8 cellular contexts compared by ENCODE assay signal in the genomic region with DNA sequence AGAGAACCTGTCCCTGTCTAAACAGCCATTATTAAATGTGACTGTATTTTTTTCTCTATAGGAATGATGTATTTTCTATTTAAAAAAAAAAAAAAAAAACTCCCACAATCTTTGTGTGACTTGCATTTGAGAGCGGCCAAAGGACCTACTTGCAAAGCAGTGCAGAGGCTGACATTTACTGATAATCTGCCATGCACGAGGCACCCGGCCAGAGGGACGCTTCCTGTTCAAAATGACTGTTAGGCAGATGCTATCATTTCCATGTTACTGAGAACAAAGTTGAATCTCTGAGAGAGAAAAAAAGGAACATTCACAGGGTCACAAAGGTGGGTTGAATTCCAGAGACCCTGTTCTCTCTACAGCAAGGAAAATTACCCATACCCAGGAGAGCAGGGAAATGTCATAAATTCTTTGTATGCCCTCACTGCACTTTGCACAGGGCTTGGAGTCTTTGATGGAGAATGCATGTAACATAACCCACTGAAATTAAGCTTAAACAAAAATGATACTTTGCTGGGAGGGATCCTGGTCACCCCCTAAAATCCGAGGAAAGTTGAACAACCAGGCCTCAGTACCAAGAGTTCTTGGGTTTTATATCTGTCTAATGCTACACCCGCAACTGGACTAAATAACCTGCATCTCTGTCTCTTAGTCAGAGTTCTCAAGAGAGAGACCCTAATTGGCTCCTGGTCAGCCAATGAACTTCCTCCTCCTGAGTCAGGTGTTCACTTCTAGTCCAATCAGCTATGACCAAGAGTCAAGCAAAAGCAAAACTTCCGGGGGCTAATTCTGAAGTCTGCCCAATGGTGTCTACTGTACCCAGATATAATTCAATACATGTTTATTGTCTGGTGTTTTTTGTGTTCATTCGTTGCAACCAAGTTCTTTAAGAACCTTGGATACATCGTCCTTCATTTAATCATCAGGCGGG.
DNase-seq lines count a peak whose midpoint lies in the region; ATAC-seq and TF ChIP-seq lines count a peak whose summit lies in the region.

No MANE protein-coding gene starts in this region.

- no peak for TF ChIP-seq EP300 in stomach (IDR thresholded peaks at IDR 0.05)

- H3K9me3 ChIP-seq in heart left ventricle (no peaks in the 10 kb centered on the region), stomach (no peaks in the 10 kb centered on the region)

- H3K4me1 ChIP-seq in heart left ventricle (peaks cover 0 to 29% (median 16%) of the 10 kb centered on the region in 12 donors), stomach (peaks cover 0 to 26% (median 4%) of the 10 kb centered on the region in 4 donors)

- TF ChIP-seq POLR2A in heart left ventricle (IDR thresholded peaks at IDR 0.05), result no peak
- TF ChIP-seq POLR2A in stomach (IDR thresholded peaks at IDR 0.05), result no peak

- DNase-seq in activated CD4-positive, alpha-beta T cell treated with anti-CD3 and anti-CD28 coated beads for 48 hours, result peak; percentile 30
- DNase-seq in activated CD4-positive, alpha-beta T cell treated with anti-CD3 and anti-CD28 coated beads, Interleukin-2, amount 50 U/mL, for 1 hour, result no peak
- DNase-seq in heart left ventricle (peak; percentile 61 to 74 (median 69)), middle frontal gyrus (ENCODE audit: extremely low spot score, low spot score) (no peak), stomach (no peak)

- intact Hi-C loops in heart left ventricle (cut with DNase I), result loop anchor here (1.0 to 10.0 kb wide), 21 partner anchors 21 to 489 kb away; partner anchors contain the start of genes ELOVL5 (in 5 of the 10) and GSTA4 (in 2 of the 10)
- intact Hi-C loops in stomach (cut with DNase I; ENCODE audit: low total_unique reads), result loop anchor here (5.0 kb wide), 1 partner anchor 311 kb away; no protein-coding TSS in a partner anchor

- H3K36me3 Mint-ChIP-seq in stimulated activated memory B cell treated with anti-CD40 and anti-IgM and Interleukin-4, amounts not matched to agents 10 μg/mL and 1 μg/mL and 100 μg/mL, for 72 hours, result no peaks in the 10 kb centered on the region

- peak overlapping the region; percentile 60 for H3K27ac Mint-ChIP-seq in stimulated activated memory B cell treated with anti-CD40 and anti-IgM and Interleukin-4, amounts not matched to agents 10 μg/mL and 1 μg/mL and 100 μg/mL, for 72 hours

- ATAC-seq in SK-N-SH treated with all-trans-retinoic acid at 6 μM for 48 hours, result peak; percentile 58
- peak; percentile 81 to 87 (median 86) for ATAC-seq in heart left ventricle
- peak; percentile 85 for ATAC-seq in stimulated activated memory B cell treated with anti-CD40 and anti-IgM and Interleukin-4, amounts not matched to agents 10 μg/mL and 1 μg/mL and 100 μg/mL, for 72 hours
- ATAC-seq in GM21381 (IDR thresholded peaks at IDR 0.05; ENCODE audit: unreplicated experiment), result no peak

- 37 to 46% (median 42%) methylated on average over 10 of the region's 10 CpGs for WGBS in heart left ventricle, 4 donors
- 55 to 59% (median 57%) methylated on average over 10 of the region's 10 CpGs for WGBS in stomach, 5 donors

- no peak overlapping the region for H3K4me3 Mint-ChIP-seq in stimulated activated memory B cell treated with anti-CD40 and anti-IgM and Interleukin-4, amounts not matched to agents 10 μg/mL and 1 μg/mL and 100 μg/mL, for 72 hours

- peaks cover 8% of the 10 kb centered on the region for H3K27me3 Mint-ChIP-seq in stimulated activated memory B cell treated with anti-CD40 and anti-IgM and Interleukin-4, amounts not matched to agents 10 μg/mL and 1 μg/mL and 100 μg/mL, for 72 hours

- no peaks in the 10 kb centered on the region for H3K27me3 ChIP-seq in heart left ventricle
- H3K27me3 ChIP-seq in stomach, result no peaks in the 10 kb centered on the region

- peaks cover 52% of the 10 kb centered on the region for H3K4me1 Mint-ChIP-seq in stimulated activated memory B cell treated with anti-CD40 and anti-IgM and Interleukin-4, amounts not matched to agents 10 μg/mL and 1 μg/mL and 100 μg/mL, for 72 hours

- TF ChIP-seq CTCF in heart left ventricle (IDR thresholded peaks at IDR 0.05) (no peak), stomach (IDR thresholded peaks at IDR 0.05) (no peak)

- H3K9me3 Mint-ChIP-seq in stimulated activated memory B cell treated with anti-CD40 and anti-IgM and Interleukin-4, amounts not matched to agents 10 μg/mL and 1 μg/mL and 100 μg/mL, for 72 hours, result no peaks in the 10 kb centered on the region

- peak overlapping the region in 5 of 12 donors; percentile 3 to 40 (median 32) for H3K4me3 ChIP-seq in heart left ventricle
- H3K4me3 ChIP-seq in stomach, result no peak overlapping the region

- H3K36me3 ChIP-seq in heart left ventricle (no peaks in the 10 kb centered on the region), stomach (no peaks in the 10 kb centered on the region)

- H3K27ac ChIP-seq in heart left ventricle (peak overlapping the region; percentile 27 to 81 (median 70)), stomach (peak overlapping the region in 1 of 5 donors; percentile 0)

TF ChIP-seq in SK-N-SH treated with all-trans-retinoic acid at 6 μM for 48 hours, 23 proteins besides CTCF, POLR2A, EP300 and RAD21:
- TF ChIP-seq OSR1 (CRISPR knock-in tag; IDR thresholded peaks at IDR 0.05) (no peak), PATZ1 (CRISPR knock-in tag; IDR thresholded peaks at IDR 0.05; ENCODE audit: borderline replicate concordance) (no peak), PPARA (CRISPR knock-in tag; IDR thresholded peaks at IDR 0.05; ENCODE audit: borderline replicate concordance) (no peak), ZFP3 (CRISPR knock-in tag; IDR thresholded peaks at IDR 0.05) (no peak), ZNF565 (CRISPR knock-in tag; conservative IDR thresholded peaks at IDR 0.05; ENCODE audit: low read depth) (no peak), ARNTL (CRISPR knock-in tag; IDR thresholded peaks at IDR 0.05; ENCODE audit: borderline replicate concordance, low read depth) (no peak)

Comparison
In these comparisons a context has a peak if more than half of its experiments do, and no peak if none do; other contexts are left out.
1. DNase-seq: peak in activated CD4-positive, alpha-beta T cell treated with anti-CD3 and anti-CD28 coated beads for 48 hours (single experiment) and heart left ventricle (5 of 5); none in activated CD4-positive, alpha-beta T cell treated with anti-CD3 and anti-CD28 coated beads, Interleukin-2, amount 50 U/mL, for 1 hour (single experiment), middle frontal gyrus (single experiment) and stomach (single experiment).